ENCODE assay signal across 8 cellular contexts in the genomic region with DNA sequence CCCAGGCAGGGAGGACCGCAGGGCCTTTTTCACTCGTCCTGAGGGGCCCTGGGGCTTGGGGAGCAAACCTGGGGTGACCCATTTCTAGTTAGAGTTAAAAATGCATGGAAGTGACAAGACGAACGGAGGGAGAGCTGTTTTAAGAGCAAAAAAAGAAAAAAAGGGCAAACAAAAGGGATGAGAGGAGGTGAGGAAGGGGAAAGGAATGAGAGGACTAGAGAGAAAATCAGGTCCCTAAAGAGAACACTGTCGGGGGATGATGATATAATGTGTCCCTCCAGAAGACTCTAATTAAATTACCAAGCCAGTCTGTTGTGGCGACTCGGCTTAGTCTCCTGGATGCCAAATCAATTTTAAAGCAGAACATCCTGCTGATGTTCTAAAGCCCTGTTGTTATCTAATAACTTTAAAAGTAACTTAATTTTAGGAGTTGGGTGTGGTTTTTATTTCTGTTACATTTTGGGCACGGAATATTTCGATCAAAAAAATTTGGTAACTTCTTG. TPM values are rescaled to one million over a fixed set of nuclear protein-coding genes. Genes with fewer than 3 reads are reported as not detected.
DNase-seq lines count a peak whose midpoint lies in the region; ATAC-seq, FAIRE-seq and TF ChIP-seq lines count a peak whose summit lies in the region.

No MANE protein-coding gene starts in this region.

- H3K27ac ChIP-seq in PC-3 (ENCODE audit: low read length) (peak overlapping the region; percentile 93), epithelial cell of prostate (peak overlapping the region; percentile 92), prostate gland (peak overlapping the region; percentile 86 to 94)

- no peaks in the 10 kb centered on the region for H3K9me2 ChIP-seq in PC-3 (replicated peaks; ENCODE audit: low read length)

- H3F3A ChIP-seq in PC-3 (ENCODE audit: low read length, unreplicated experiment), result no peaks in the 10 kb centered on the region

- ATAC-seq in PC-3 (no peak), GM21528 (IDR thresholded peaks at IDR 0.05; ENCODE audit: low FRiP score, unreplicated experiment) (no peak), HG03460 (IDR thresholded peaks at IDR 0.05; ENCODE audit: unreplicated experiment) (no peak)

- peaks cover 66% of the 10 kb centered on the region for H3K79me2 ChIP-seq in PC-3 (ENCODE audit: low read length)

- intact Hi-C loops in PC-3 (cut with micrococcal nuclease) (loop anchor here (1.0 to 5.0 kb wide), 5 partner anchors 15 to 510 kb away; a partner anchor contains a TSS), prostate gland (cut with DNase I) (loop anchor here (5.0 kb wide), 4 partner anchors 60 to 775 kb away; a partner anchor contains a TSS)

- H4K20me1 ChIP-seq in PC-3 (ENCODE audit: low read length), result peaks cover 19% of the 10 kb centered on the region; the same call in 1 of the 2 replicates

- TF ChIP-seq POLR2A in GM12892 (IDR thresholded peaks at IDR 0.05; ENCODE audit: low read depth, low read length) (no peak), prostate gland (IDR thresholded peaks at IDR 0.05) (no peak)

- WGBS in prostate gland, result 4% methylated on average over 9 of the region's 9 CpGs

- H3K9me3 ChIP-seq in PC-3 (ENCODE audit: low read length), result no peaks in the 10 kb centered on the region
- H3K9me3 ChIP-seq in prostate gland, result no peaks in the 10 kb centered on the region

- H3K9ac ChIP-seq in PC-3 (ENCODE audit: low read length), result peak overlapping the region; percentile 86

- no peaks in the 10 kb centered on the region for H3K27me3 ChIP-seq in PC-3 (ENCODE audit: low read length)
- no peaks in the 10 kb centered on the region for H3K27me3 ChIP-seq in prostate gland (replicated peaks; ENCODE audit: insufficient read depth)

- peak overlapping the region; percentile 94 for H3K4me3 ChIP-seq in PC-3 (ENCODE audit: low read length)
- peak overlapping the region; percentile 75 to 85 for H3K4me3 ChIP-seq in prostate gland

- no peaks in the 10 kb centered on the region for H3K36me3 ChIP-seq in PC-3 (ENCODE audit: low read depth, low read length)
- H3K36me3 ChIP-seq in prostate gland, result no peaks in the 10 kb centered on the region

- peak overlapping the region; percentile 93 for H3K4me2 ChIP-seq in PC-3 (ENCODE audit: low read length)

- CTCF ChIA-PET in PC-3 (lab: Charles Lee), result no interaction called here

- peaks cover 32% of the 10 kb centered on the region for H3K4me1 ChIP-seq in PC-3 (ENCODE audit: insufficient read depth, low read length)
- H3K4me1 ChIP-seq in prostate gland (replicated peaks), result no peaks in the 10 kb centered on the region

- peak; percentile 74 for FAIRE-seq in GM12892 (lab: Jason Lieb, UNC)

- POLR2A ChIA-PET in PC-3 (lab: Charles Lee; ENCODE audit: unreplicated experiment), result interaction anchor here (0.6 to 0.7 kb wide), 4 partner anchors 16 to 513 kb away, joined by 3 to 4 read pairs (median 4); no protein-coding TSS in a partner anchor

- TSS peak; percentile 31 for BruUV-seq in PC-3 (replicated peaks; lab: Mats Ljungman, UMichigan)

- no peak for TF ChIP-seq CTCF in PC-3 (conservative IDR thresholded peaks at IDR 0.05; ENCODE audit: low read depth, low read length)
- TF ChIP-seq CTCF in prostate gland (IDR thresholded peaks at IDR 0.05), result no peak

- peak overlapping the region; percentile 92 for H2AFZ ChIP-seq in PC-3 (ENCODE audit: low read length)

- DNase-seq in GM12892 (ENCODE audit: insufficient read length), result no peak
- peak; percentile 14 for DNase-seq in PC-3
- no peak for DNase-seq in epithelial cell of prostate (ENCODE audit: low read depth, low spot score)
- no peak for DNase-seq in prostate gland (ENCODE audit: low spot score)
- DNase-seq in amygdala (lab: John Stamatoyannopoulos, UW), result no peak
- no peak for DNase-seq in COR-L47 (lab: John Stamatoyannopoulos, UW)

RNA-seq across cellular contexts. Expression of a gene that starts 1.1 kb away (rescaled TPM):
- polyA plus RNA-seq in GM12892 (2012; ENCODE audit: missing spikeins), result 23.9 TPM
- 18.1 and 23.0 TPM in 2 replicates for total RNA-seq in PC-3 (2014; rRNA removed)
- total RNA-seq in prostate gland, result 10 to 100 TPM; 36.8 to 78.8 TPM
